24 cellular contexts compared by ENCODE assay signal in the genomic region with DNA sequence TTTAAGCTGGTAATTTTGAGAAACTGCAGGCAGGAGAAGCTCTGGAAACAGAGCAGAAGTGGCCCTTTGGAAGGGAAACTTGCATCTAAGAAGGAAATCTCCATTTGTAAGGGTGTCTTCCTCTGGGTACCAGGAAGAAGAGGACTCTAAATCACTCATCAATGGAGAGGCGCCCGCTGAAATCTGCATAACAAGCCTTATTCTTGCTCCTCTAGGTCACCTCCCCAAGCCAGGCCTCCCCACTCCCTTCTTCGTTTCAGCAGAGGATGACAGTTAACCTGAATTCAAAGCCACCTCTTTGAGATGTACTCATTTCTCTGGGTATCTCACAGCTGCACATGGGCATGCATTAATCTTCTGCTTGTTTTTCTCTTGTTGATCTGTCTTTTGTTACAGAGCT. TPM values are rescaled to one million over a fixed set of nuclear protein-coding genes. Genes with fewer than 3 reads are reported as not detected.
"Had no signal": no experiment of that assay in that cellular context is flagged by ENCODE, and none has a peak within 500 bp of the region (broad histone marks: within the 10 kb centered on the region; RNA-seq: fewer than 3 reads in every experiment).

No MANE protein-coding gene starts in this region.

- ATAC-seq: activated CD4-positive, alpha-beta T cell treated with anti-CD3 and anti-CD28 coated beads for 36 hours; activated naive CD4-positive, alpha-beta T cell treated with anti-CD3 and anti-CD28 coated beads, Interleukin-2, amount 50 U/mL, for 72 hours; activated T-helper 17 cell treated with anti-CD3 and anti-CD28 coated beads, Interleukin-2, amount 50 U/mL, for 72 hours; esophagus mucosa; naive thymus-derived CD8-positive, alpha-beta T cell; stimulated activated naive B cell treated with anti-CD40 and anti-IgM and Interleukin-4, amounts not matched to agents 10 μg/mL and 1 μg/mL and 100 μg/mL, for 72 hours had no signal

- H3K4me1 ChIP-seq: ascending aorta, left ventricle myocardium inferior, prostate gland, transverse colon had no signal

- H3K36me3 ChIP-seq: ascending aorta, left ventricle myocardium inferior, prostate gland, transverse colon had no signal

- H3K9me3 ChIP-seq: ascending aorta, left ventricle myocardium inferior, prostate gland had no signal

- H3K4me3 ChIP-seq: ascending aorta, left ventricle myocardium inferior, prostate gland, transverse colon had no signal

- DNase-seq: activated CD4-positive, alpha-beta T cell treated with anti-CD3 and anti-CD28 coated beads for 36 hours; activated CD4-positive, alpha-beta T cell treated with anti-CD3 and anti-CD28 coated beads, Interleukin-2, amount 50 U/mL, for 4 hours; activated CD8-positive, alpha-beta memory T cell treated with anti-CD3 and anti-CD28 coated beads for 24 hours; activated CD8-positive, alpha-beta memory T cell treated with anti-CD3 and anti-CD28 coated beads, Interleukin-2, amount 50 U/mL, for 4 hours; activated T-cell treated with anti-CD3 and anti-CD28 coated beads, Interleukin-2, amount 50 U/mL, for 24 hours; central memory CD4-positive, alpha-beta T cell; dermis blood vessel endothelial cell; effector memory CD4-positive, alpha-beta T cell; hippocampal formation; left ventricle myocardium inferior; naive thymus-derived CD8-positive, alpha-beta T cell; stimulated activated CD4-positive, alpha-beta T cell treated with anti-CD3 and anti-CD28 coated beads, Interleukin-2, amount 100 ng/mL, for 48 hours; stimulated activated CD8-positive, alpha-beta memory T cell treated with anti-CD3 and anti-CD28 coated beads, Interleukin-4, amount 100 ng/mL, for 48 hours; stimulated activated naive B cell treated with anti-CD40 and anti-IgM and Interleukin-4, amounts not matched to agents 10 μg/mL and 1 μg/mL and 100 μg/mL, for 72 hours; T-helper 9 cell; transverse colon had no signal

- H3K27me3 ChIP-seq: ascending aorta, transverse colon had no signal

- FAIRE-seq: endothelial cell of umbilical vein, frontal cortex, urothelium cell line had no signal

- H3K27ac ChIP-seq: ascending aorta, left ventricle myocardium inferior, prostate gland, transverse colon had no signal

RNA-seq across cellular contexts. Expression of a gene that starts 51.6 kb away (rescaled TPM):
- polyA plus RNA-seq: naive thymus-derived CD8-positive, alpha-beta T cell had no signal
